ENCODE assay signal across 1 cellular context in genomic region chr16:68732068-68732680, GRCh38.
TF ChIP-seq lines count a peak whose summit lies in the region.

No MANE protein-coding gene starts in this region.

TF ChIP-seq in K562, 482 proteins besides CTCF, POLR2A, EP300 and RAD21 (continued from another document and continues in another):
- TF ChIP-seq ZNF318 (IDR thresholded peaks at IDR 0.05; ENCODE audit: borderline replicate concordance in 1 of 2, low read depth in 1 of 2), result no peak
- TF ChIP-seq ILF3 (IDR thresholded peaks at IDR 0.05; ENCODE audit: borderline replicate concordance), result no peak
- TF ChIP-seq JUND (IDR thresholded peaks at IDR 0.05; ENCODE audit: borderline replicate concordance, low read depth, low read length), result no peak; the same call in 1 of the 2 replicates
- TF ChIP-seq JUND (tag; IDR thresholded peaks at IDR 0.05; ENCODE audit: borderline replicate concordance, low read depth, low read length), result no peak; the same call in 2 of the 3 replicates
- TF ChIP-seq PPARD (CRISPR knock-in tag; IDR thresholded peaks at IDR 0.05), result no peak
- no peak for TF ChIP-seq CLOCK (CRISPR knock-in tag; IDR thresholded peaks at IDR 0.05; ENCODE audit: borderline replicate concordance)
- TF ChIP-seq POLR3G (IDR thresholded peaks at IDR 0.05; ENCODE audit: extremely low read depth, insufficient read length, insufficient replicate concordance), result no peak
- TF ChIP-seq ZEB2 (IDR thresholded peaks at IDR 0.05), result peak; percentile 93
- no peak for TF ChIP-seq SUPT5H (IDR thresholded peaks at IDR 0.05)
- no peak for TF ChIP-seq COPS2 (conservative IDR thresholded peaks at IDR 0.05)
- no peak for TF ChIP-seq BHLHE40 (IDR thresholded peaks at IDR 0.05; ENCODE audit: low read length)
- no peak for TF ChIP-seq NFXL1 (CRISPR knock-in tag; IDR thresholded peaks at IDR 0.05)
- peak; percentile 69; the same call in 1 of the 2 replicates for TF ChIP-seq SOX6 (IDR thresholded peaks at IDR 0.05)
- TF ChIP-seq ID3 (CRISPR knock-in tag; IDR thresholded peaks at IDR 0.05), result no peak
- 0 out of 2 replicates have a peak, but pooled peaks have one; percentile 53 for TF ChIP-seq ID3 (tag; IDR thresholded peaks at IDR 0.05)
- TF ChIP-seq SNRNP70 (optimal IDR thresholded peaks at IDR 0.05; ENCODE audit: low read depth, low read length), result no peak
- no peak for TF ChIP-seq ZNF324 (CRISPR knock-in tag; IDR thresholded peaks at IDR 0.05)
- TF ChIP-seq ZNF707 (CRISPR knock-in tag; conservative IDR thresholded peaks at IDR 0.05), result no peak
- no peak for TF ChIP-seq TOE1 (IDR thresholded peaks at IDR 0.05; ENCODE audit: borderline replicate concordance)
- TF ChIP-seq TOE1 (CRISPR knock-in tag; IDR thresholded peaks at IDR 0.05; ENCODE audit: borderline replicate concordance, low read depth), result no peak
- no peak for TF ChIP-seq ZNF3 (CRISPR knock-in tag; IDR thresholded peaks at IDR 0.05)
- no peak for TF ChIP-seq CREB5 (CRISPR knock-in tag; IDR thresholded peaks at IDR 0.05)
- TF ChIP-seq SETDB1 (IDR thresholded peaks at IDR 0.05; ENCODE audit: low read length), result no peak
- 0 out of 2 replicates have a peak, but pooled peaks have one; percentile 51 for TF ChIP-seq GATA2 (CRISPR knock-in tag; IDR thresholded peaks at IDR 0.05)
- no peak for TF ChIP-seq SPI1 (IDR thresholded peaks at IDR 0.05; ENCODE audit: borderline replicate concordance, low read depth, low read length)
- no peak for TF ChIP-seq ZNF57 (CRISPR knock-in tag; IDR thresholded peaks at IDR 0.05)
- peak; percentile 90 for TF ChIP-seq NFIC (IDR thresholded peaks at IDR 0.05)
- peak; percentile 18; the same call in 1 of the 2 replicates for TF ChIP-seq L3MBTL2 (IDR thresholded peaks at IDR 0.05)
- TF ChIP-seq TBL1XR1 (IDR thresholded peaks at IDR 0.05; ENCODE audit: low read length in 2 of 2), result 0 out of 4 replicates have a peak, but pooled peaks of 1 of the 2 experiments have one; percentile 10
- TF ChIP-seq CBFA2T2 (conservative IDR thresholded peaks at IDR 0.05), result peak; percentile 85
- peak; percentile 74 for TF ChIP-seq SMARCA4 (IDR thresholded peaks at IDR 0.05)
- peak; percentile 95 for TF ChIP-seq LEF1 (IDR thresholded peaks at IDR 0.05)
- no peak for TF ChIP-seq ATF4 (CRISPR knock-in tag; IDR thresholded peaks at IDR 0.05)
- no peak for TF ChIP-seq TSC22D4 (tag; IDR thresholded peaks at IDR 0.05)
- TF ChIP-seq ZBTB43 (CRISPR knock-in tag; IDR thresholded peaks at IDR 0.05), result no peak
- TF ChIP-seq YY1 (IDR thresholded peaks at IDR 0.05; ENCODE audit: borderline replicate concordance in 1 of 3, control insufficient read depth in 1 of 3, extremely low read depth in 1 of 3, insufficient read depth in 3 of 3, insufficient read length in 1 of 3, insufficient replicate concordance in 2 of 3, low read depth in 1 of 3, low read length in 2 of 3), result no peak
- TF ChIP-seq DPF2 (IDR thresholded peaks at IDR 0.05), result peak; percentile 87
- no peak for TF ChIP-seq CBX1 (IDR thresholded peaks at IDR 0.05; ENCODE audit: low read depth)
- TF ChIP-seq KLF1 (tag; IDR thresholded peaks at IDR 0.05), result peak; percentile 89
- TF ChIP-seq NR4A1 (CRISPR knock-in tag; IDR thresholded peaks at IDR 0.05), result no peak
- TF ChIP-seq NR4A1 (tag; IDR thresholded peaks at IDR 0.05), result 0 out of 2 replicates have a peak, but pooled peaks have one; percentile 22
- TF ChIP-seq BRD4 (IDR thresholded peaks at IDR 0.05), result no peak
- no peak for TF ChIP-seq TAF9B (IDR thresholded peaks at IDR 0.05; ENCODE audit: partially characterized antibody)
- no peak for TF ChIP-seq CGGBP1 (CRISPR knock-in tag; IDR thresholded peaks at IDR 0.05)
- no peak for TF ChIP-seq CREB3L1 (IDR thresholded peaks at IDR 0.05; ENCODE audit: borderline replicate concordance, low read depth)
- TF ChIP-seq ZC3H8 (IDR thresholded peaks at IDR 0.05), result no peak
- TF ChIP-seq FOXM1 (IDR thresholded peaks at IDR 0.05; ENCODE audit: low read depth), result 0 out of 2 replicates have a peak, but pooled peaks have one; percentile 46
- TF ChIP-seq FOXM1 (CRISPR knock-in tag; IDR thresholded peaks at IDR 0.05; ENCODE audit: low read depth), result no peak
- no peak for TF ChIP-seq MAFG (tag; conservative IDR thresholded peaks at IDR 0.05)
- TF ChIP-seq POLR2G (IDR thresholded peaks at IDR 0.05; ENCODE audit: low read depth, low read length), result no peak
- TF ChIP-seq ZNF354B (CRISPR knock-in tag; IDR thresholded peaks at IDR 0.05), result no peak
- no peak for TF ChIP-seq ZFX (CRISPR knock-in tag; IDR thresholded peaks at IDR 0.05)
- TF ChIP-seq CBFA2T3 (IDR thresholded peaks at IDR 0.05), result peak; percentile 90
- no peak for TF ChIP-seq CBX3 (IDR thresholded peaks at IDR 0.05; ENCODE audit: borderline replicate concordance in 1 of 2, low read length in 2 of 2)
- TF ChIP-seq VEZF1 (CRISPR knock-in tag; IDR thresholded peaks at IDR 0.05), result peak; percentile 38; the same call in 1 of the 2 replicates
- TF ChIP-seq NFYB (IDR thresholded peaks at IDR 0.05; ENCODE audit: extremely low read depth, insufficient read length), result no peak
